In genomic region chr17:6521636-6522035, GRCh38 we compare ENCODE assay signal across 17 cellular contexts. TPM values are rescaled to one million over a fixed set of nuclear protein-coding genes. Genes with fewer than 3 reads are reported as not detected.
"Had no signal": no experiment of that assay in that cellular context is flagged by ENCODE, and none has a peak within 500 bp of the region (broad histone marks: within the 10 kb centered on the region; RNA-seq: fewer than 3 reads in every experiment).

No MANE protein-coding gene starts in this region.

- H3K9me3 ChIP-seq: colonic mucosa, heart right ventricle, mucosa of descending colon, neutrophil, right atrium auricular region, suprapubic skin, tibial artery had no signal

- H3K27ac ChIP-seq: colonic mucosa, heart right ventricle, neutrophil, right atrium auricular region, suprapubic skin, tibial artery had no signal

- ATAC-seq: heart right ventricle; left lobe of liver; mucosa of descending colon; naive thymus-derived CD8-positive, alpha-beta T cell had no signal

- H3K27me3 ChIP-seq: colonic mucosa, heart right ventricle, neutrophil, right atrium auricular region, suprapubic skin, tibial artery had no signal

- FAIRE-seq: islet of Langerhans had no signal

- H3K36me3 ChIP-seq: colonic mucosa, heart right ventricle, neutrophil, right atrium auricular region, tibial artery had no signal

- H3K4me1 ChIP-seq: colonic mucosa, heart right ventricle, right atrium auricular region, suprapubic skin, tibial artery had no signal

- DNase-seq: colonic mucosa; effector CD4-positive, alpha-beta T cell; heart right ventricle; hypothalamus; kidney glomerular epithelial cell; mammary epithelial cell; mucosa of descending colon; naive thymus-derived CD8-positive, alpha-beta T cell; stimulated activated CD4-positive, alpha-beta T cell treated with anti-CD3 and anti-CD28 coated beads, Interleukin-2, amount 100 ng/mL, for 48 hours; stimulated activated naive CD4-positive, alpha-beta T cell treated with Interleukin-2 at 50 U/mL for 16 hours had no signal

- H3K4me3 ChIP-seq: colonic mucosa, heart right ventricle, mucosa of descending colon, right atrium auricular region, smooth muscle cell, suprapubic skin, tibial artery had no signal

- H3K4me2 ChIP-seq: smooth muscle cell had no signal

RNA-seq across cellular contexts. Expression of gene PITPNM3, which starts 34.7 kb away (rescaled TPM):
- polyA plus RNA-seq: naive thymus-derived CD8-positive, alpha-beta T cell had no signal
